Comparison of ENCODE assay signal across 30 cellular contexts in genomic region chr11:29578806-29579205, GRCh38.
"Had no signal": no experiment of that assay in that cellular context is flagged by ENCODE, and none has a peak within 500 bp of the region (broad histone marks: within the 10 kb centered on the region; RNA-seq: fewer than 3 reads in every experiment).

No MANE protein-coding gene starts in this region.

- H3K27me3 ChIP-seq: neural progenitor cell, ovary, right lobe of liver, sigmoid colon, suprapubic skin, testis, tibial artery, transverse colon, upper lobe of right lung, uterus had no signal

- DNase-seq: natural killer cell; occipital lobe; ovary; posterior cingulate gyrus; psoas muscle; right cardiac atrium; right lobe of liver; sigmoid colon; small intestine; stimulated activated CD4-positive, alpha-beta T cell treated with anti-CD3 and anti-CD28 coated beads, Interleukin-12 subunit alpha, Interleukin-12 subunit beta, amount 100 ng/mL, for 4 hours; stimulated activated CD4-positive, alpha-beta T cell treated with anti-CD3 and anti-CD28 coated beads, Interleukin-1b, Interleukin-23, amount 100 ng/mL, for 48 hours; stimulated activated CD4-positive, alpha-beta T cell treated with anti-CD3 and anti-CD28 coated beads, Interleukin-4, amount 100 ng/mL, for 1 hour; stimulated activated CD4-positive, alpha-beta T cell treated with anti-CD3 and anti-CD28 coated beads, Interleukin-4, amount 100 ng/mL, for 4 hours; stimulated activated CD8-positive, alpha-beta memory T cell treated with anti-CD3 and anti-CD28 coated beads, Interleukin-4, amount 100 ng/mL, for 48 hours; stimulated activated naive CD4-positive, alpha-beta T cell; stimulated activated naive CD8-positive, alpha-beta T cell treated with anti-CD3 and anti-CD28 coated beads, Interleukin-15, amount 100 ng/mL, for 72 hours; stimulated activated naive CD8-positive, alpha-beta T cell treated with anti-CD3 and anti-CD28 coated beads, Interleukin-15, Interleukin-2, amounts not matched to agents 100 U/mL and 50 U/mL, for 24 hours; substantia nigra; testis; tibial artery; transverse colon; upper lobe of right lung; uterus had no signal

- ATAC-seq: natural killer cell; psoas muscle; right cardiac atrium; right lobe of liver; stimulated activated memory B cell treated with anti-CD40 and anti-IgM and Interleukin-4, amounts not matched to agents 10 μg/mL and 1 μg/mL and 100 μg/mL, for 72 hours; stimulated activated naive CD8-positive, alpha-beta T cell treated with anti-CD3 and anti-CD28 coated beads, Interleukin-15, amount 100 ng/mL, for 72 hours; stimulated activated naive CD8-positive, alpha-beta T cell treated with anti-CD3 and anti-CD28 coated beads, Interleukin-15, Interleukin-2, amounts not matched to agents 100 U/mL and 50 U/mL, for 24 hours; upper lobe of right lung had no signal

- H3K9me3 Mint-ChIP-seq: type B pancreatic cell had no signal

- H3K36me3 ChIP-seq: neural progenitor cell, ovary, right lobe of liver, sigmoid colon, suprapubic skin, tibial artery, transverse colon, upper lobe of right lung, uterus had no signal

- H3K27ac ChIP-seq: neural progenitor cell, ovary, parathyroid adenoma, psoas muscle, right lobe of liver, sigmoid colon, suprapubic skin, testis, tibial artery, transverse colon, upper lobe of right lung, uterus had no signal

- H3K27ac Mint-ChIP-seq: natural killer cell; nephron; neural progenitor cell; progenitor cell of endocrine pancreas; stimulated activated memory B cell treated with anti-CD40 and anti-IgM and Interleukin-4, amounts not matched to agents 10 μg/mL and 1 μg/mL and 100 μg/mL, for 72 hours; stimulated activated naive CD8-positive, alpha-beta T cell treated with anti-CD3 and anti-CD28 coated beads, Interleukin-15, amount 100 ng/mL, for 72 hours; type B pancreatic cell had no signal

- H3K4me2 ChIP-seq: neural progenitor cell had no signal

- H3K4me1 ChIP-seq: neural progenitor cell, parathyroid adenoma, psoas muscle, right lobe of liver, sigmoid colon, suprapubic skin, testis, tibial artery, transverse colon, upper lobe of right lung, uterus had no signal

- H3K79me2 ChIP-seq: parathyroid adenoma had no signal

- H3K27me3 Mint-ChIP-seq: progenitor cell of endocrine pancreas; stimulated activated memory B cell treated with anti-CD40 and anti-IgM and Interleukin-4, amounts not matched to agents 10 μg/mL and 1 μg/mL and 100 μg/mL, for 72 hours; stimulated activated naive CD8-positive, alpha-beta T cell treated with anti-CD3 and anti-CD28 coated beads, Interleukin-15, amount 100 ng/mL, for 72 hours; type B pancreatic cell had no signal

- H3K4me1 Mint-ChIP-seq: natural killer cell; nephron; stimulated activated memory B cell treated with anti-CD40 and anti-IgM and Interleukin-4, amounts not matched to agents 10 μg/mL and 1 μg/mL and 100 μg/mL, for 72 hours; stimulated activated naive CD8-positive, alpha-beta T cell treated with anti-CD3 and anti-CD28 coated beads, Interleukin-15, amount 100 ng/mL, for 72 hours had no signal

- H3K9ac ChIP-seq: neural progenitor cell, parathyroid adenoma had no signal

- H3K36me3 Mint-ChIP-seq: natural killer cell; neural progenitor cell; stimulated activated memory B cell treated with anti-CD40 and anti-IgM and Interleukin-4, amounts not matched to agents 10 μg/mL and 1 μg/mL and 100 μg/mL, for 72 hours; type B pancreatic cell had no signal

- H3K9me3 ChIP-seq: ovary, right lobe of liver, sigmoid colon, suprapubic skin, testis, tibial artery, upper lobe of right lung, uterus had no signal

- H3K4me3 Mint-ChIP-seq: natural killer cell; nephron; neural progenitor cell; stimulated activated memory B cell treated with anti-CD40 and anti-IgM and Interleukin-4, amounts not matched to agents 10 μg/mL and 1 μg/mL and 100 μg/mL, for 72 hours; stimulated activated naive CD8-positive, alpha-beta T cell treated with anti-CD3 and anti-CD28 coated beads, Interleukin-15, amount 100 ng/mL, for 72 hours; type B pancreatic cell had no signal

- H3K4me3 ChIP-seq: neural progenitor cell, ovary, psoas muscle, right lobe of liver, sigmoid colon, suprapubic skin, testis, tibial artery, transverse colon, upper lobe of right lung, uterus had no signal
